In the genomic region with DNA sequence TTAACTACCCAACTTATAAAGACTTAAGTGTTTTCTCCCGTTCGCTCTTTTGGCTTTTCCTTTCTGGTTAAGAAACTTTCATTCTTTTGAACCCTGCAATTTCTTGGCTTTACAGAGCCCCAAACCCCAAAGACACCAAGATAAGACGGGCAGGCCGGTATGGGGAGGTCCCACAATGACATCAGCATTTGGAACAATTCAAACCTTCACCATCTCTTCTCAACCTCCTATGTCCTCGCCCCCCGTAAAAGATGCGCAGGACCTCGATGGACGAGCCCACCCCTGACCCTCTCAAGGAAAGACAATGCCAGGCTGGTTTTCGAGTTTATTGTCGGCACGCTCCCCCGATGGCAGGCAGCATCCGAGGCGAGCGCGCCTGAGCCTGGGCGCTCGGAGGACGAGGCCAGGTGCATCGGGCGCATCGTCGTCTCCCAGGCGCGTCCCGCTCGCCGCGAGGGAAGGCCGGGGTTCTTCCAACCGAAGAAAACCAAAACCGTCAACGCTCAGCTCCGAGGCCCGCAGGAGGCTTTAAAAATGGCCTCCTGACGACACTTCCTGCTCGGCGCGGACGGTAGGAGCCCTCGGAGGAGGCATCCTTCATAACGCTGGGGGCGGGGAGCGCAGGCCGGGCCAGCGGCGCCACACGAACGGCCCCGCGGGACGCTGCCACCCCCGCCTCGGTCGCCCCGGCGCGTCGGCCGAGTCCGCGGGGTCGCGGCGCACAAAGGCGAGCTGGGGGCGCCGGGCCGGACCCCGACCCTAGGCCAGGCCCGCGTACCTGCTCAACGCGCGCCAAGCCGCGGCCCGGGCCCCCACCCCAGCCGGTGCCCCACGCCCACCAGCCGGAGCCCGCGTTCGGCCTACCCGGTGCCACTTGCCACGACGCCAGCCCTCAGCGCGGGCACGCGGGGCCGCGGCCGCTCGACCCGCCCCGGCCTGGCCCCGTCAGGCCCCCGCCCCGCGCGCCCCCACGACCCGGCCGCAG, we compare ENCODE assay signal across 8 cellular contexts. TPM values are rescaled to one million over a fixed set of nuclear protein-coding genes. Genes with fewer than 3 reads are reported as not detected.
A peak's percentile ranks its signal among the peaks of the same experiment; 100 is the strongest.
DNase-seq lines count a peak whose midpoint lies in the region; ATAC-seq and TF ChIP-seq lines count a peak whose summit lies in the region.

No MANE protein-coding gene starts in this region.

- H3K9me3 Mint-ChIP-seq in naive thymus-derived CD4-positive, alpha-beta T cell = peaks cover 0 to 26% (median 10%) of the 10 kb centered on the region in 11 donors

- H3K4me2 ChIP-seq in HCT116 (ENCODE audit: low read length) = peak overlapping the region; percentile 97

- intact Hi-C loops in HCT116 (cut with micrococcal nuclease) = no loop called here
- intact Hi-C loops in naive thymus-derived CD4-positive, alpha-beta T cell (cut with micrococcal nuclease) = loop anchor here (1.0 to 10.0 kb wide), 11 partner anchors 82 to 1014 kb away; no protein-coding TSS in a partner anchor

- peaks cover 46% of the 10 kb centered on the region for H3K79me2 ChIP-seq in HCT116 (ENCODE audit: insufficient read depth, low read length)

- H3K4me1 ChIP-seq in HCT116 (ENCODE audit: control insufficient read depth in 1 of 2, insufficient read depth in 2 of 2, low read length in 2 of 2) (peaks cover 5 to 25% of the 10 kb centered on the region in 2 experiments; a peak in 3 of 4 replicates), suprapubic skin (peaks cover 23% of the 10 kb centered on the region)
- peaks cover 4 to 15% of the 10 kb centered on the region in 2 donors for H3K4me1 ChIP-seq in naive thymus-derived CD4-positive, alpha-beta T cell (ENCODE audit: control insufficient read depth in 2 of 2, insufficient read depth in 2 of 2, low read length in 2 of 2)

- no peak for TF ChIP-seq RAD21 in HCT116 (IDR thresholded peaks at IDR 0.05; ENCODE audit: low read depth)

- 26% methylated on average over 39 of the region's 106 CpGs for WGBS in suprapubic skin

- peaks cover 14 to 59% (median 48%) of the 10 kb centered on the region in 7 donors for H3K4me1 Mint-ChIP-seq in naive thymus-derived CD4-positive, alpha-beta T cell

- peaks cover 0 to 12% (median 1%) of the 10 kb centered on the region in 5 donors for H3K27me3 Mint-ChIP-seq in naive thymus-derived CD4-positive, alpha-beta T cell

- H3K27ac ChIP-seq in HCT116 (ENCODE audit: low read depth, low read length) = peak overlapping the region; percentile 77; the same call in 1 of the 2 replicates
- H3K27ac ChIP-seq in epithelial cell of prostate = peak overlapping the region; percentile 59
- peak overlapping the region; percentile 67 for H3K27ac ChIP-seq in naive thymus-derived CD4-positive, alpha-beta T cell (ENCODE audit: low read depth, low read length)
- peak overlapping the region; percentile 45 for H3K27ac ChIP-seq in suprapubic skin

- peak overlapping the region; percentile 59 for H3K9ac ChIP-seq in HCT116 (ENCODE audit: low read length)

- POLR2A ChIA-PET in HCT116 (lab: Charles Lee) = interaction anchor here (2.0 kb wide), 1 partner anchor 340 kb away, joined by 5 read pairs; the partner anchor contains the start of gene WDR1
- POLR2A ChIA-PET in naive thymus-derived CD4-positive, alpha-beta T cell (lab: Charles Lee) = interaction anchor here (0.6 to 2.3 kb wide), 7 partner anchors 10 to 765 kb away, joined by 3 to 24 read pairs (median 3); partner anchors contain the start of gene WDR1

- H3K9me3 ChIP-seq in HCT116 (ENCODE audit: control insufficient read depth in 1 of 2, insufficient read depth in 1 of 2, low read depth in 1 of 2, low read length in 2 of 2) (no peaks in the 10 kb centered on the region), suprapubic skin (no peaks in the 10 kb centered on the region)
- peaks cover 0 to 8% (median 4%) of the 10 kb centered on the region in 3 experiments for H3K9me3 ChIP-seq in naive thymus-derived CD4-positive, alpha-beta T cell (ENCODE audit: control insufficient read depth in 2 of 3, low read length in 3 of 3)

- TF ChIP-seq CTCF in HCT116 (IDR thresholded peaks at IDR 0.05 in 2 of 3, conservative IDR thresholded peaks at IDR 0.05 in 1 of 3; ENCODE audit: borderline replicate concordance in 1 of 3, insufficient read depth in 1 of 3, low read depth in 2 of 3, low read length in 2 of 3) (no peak), suprapubic skin (IDR thresholded peaks at IDR 0.05) (no peak)

- H3K27me3 ChIP-seq in HCT116 (ENCODE audit: insufficient read depth, low read length) (no peaks in the 10 kb centered on the region), suprapubic skin (peaks cover 13% of the 10 kb centered on the region)
- no peaks in the 10 kb centered on the region for H3K27me3 ChIP-seq in naive thymus-derived CD4-positive, alpha-beta T cell (ENCODE audit: control insufficient read depth in 2 of 2, insufficient read depth in 2 of 2, low read length in 2 of 2)

- no TSS peak for BruUV-seq in HCT116 (replicated peaks; lab: Mats Ljungman, UMichigan)

- DNase-seq in HCT116 (ENCODE audit: low read depth, low spot score) (peak; percentile 19), NCI-H1105 treated with DMSO at 0.1 percent for 48 hours (lab: John Stamatoyannopoulos, UW) (peak; percentile 21), epithelial cell of prostate (ENCODE audit: low read depth, low spot score) (no peak), suprapubic skin (ENCODE audit: low spot score in 2 of 2) (peak in 1 of 2 donors; percentile 65), cerebellar nuclear complex (lab: John Stamatoyannopoulos, UW) (no peak)
- peak; percentile 77 for DNase-seq in activated CD8-positive, alpha-beta memory T cell treated with anti-CD3 and anti-CD28 coated beads, Interleukin-2, amount 50 U/mL, for 48 hours
- peak; percentile 31 to 67 (median 60) for DNase-seq in naive thymus-derived CD4-positive, alpha-beta T cell

- H3K4me3 ChIP-seq in HCT116 (replicated peaks in 1 of 2; ENCODE audit: low read depth in 1 of 2, low read length in 2 of 2) = peak overlapping the region; percentile 62 to 75
- H3K4me3 ChIP-seq in naive thymus-derived CD4-positive, alpha-beta T cell (ENCODE audit: low read length) = peak overlapping the region; percentile 75
- peak overlapping the region; percentile 59 for H3K4me3 ChIP-seq in suprapubic skin

- CTCF ChIA-PET in HCT116 (lab: Charles Lee) = no interaction called here
- CTCF ChIA-PET in naive thymus-derived CD4-positive, alpha-beta T cell (lab: Charles Lee) = no interaction called here

- peak overlapping the region; percentile 81 to 93 (median 88) for H3K4me3 Mint-ChIP-seq in naive thymus-derived CD4-positive, alpha-beta T cell

- no peak for TF ChIP-seq EP300 in suprapubic skin (IDR thresholded peaks at IDR 0.05)

- peak overlapping the region; percentile 79 to 95 (median 88) for H3K27ac Mint-ChIP-seq in naive thymus-derived CD4-positive, alpha-beta T cell

- peak; percentile 79 for ATAC-seq in HCT116
- peak; percentile 59 for ATAC-seq in naive thymus-derived CD4-positive, alpha-beta T cell

- H2AFZ ChIP-seq in HCT116 (ENCODE audit: low read depth, low read length, poor library complexity, severe bottlenecking) = no peak overlapping the region

- no peaks in the 10 kb centered on the region for H3K9me2 ChIP-seq in HCT116 (ENCODE audit: insufficient read depth)

- H3K36me3 Mint-ChIP-seq in naive thymus-derived CD4-positive, alpha-beta T cell = peaks cover 27 to 44% (median 40%) of the 10 kb centered on the region in 5 donors

- TF ChIP-seq POLR2A in GM15510 (IDR thresholded peaks at IDR 0.05; ENCODE audit: borderline replicate concordance, extremely low read depth, insufficient read length) = peak; percentile 25
- no peak for TF ChIP-seq POLR2A in HCT116 (IDR thresholded peaks at IDR 0.05; ENCODE audit: borderline replicate concordance, extremely low read depth, insufficient read depth, insufficient read length)
- TF ChIP-seq POLR2A in suprapubic skin (IDR thresholded peaks at IDR 0.05) = no peak

- RAD21 ChIA-PET in HCT116 (lab: Charles Lee; ENCODE audit: low non-redundant PET in 1 of 2, low total read pairs in 2 of 2, uncharacterized antibody in 2 of 2, unreplicated experiment in 2 of 2) = no interaction called here

- H4K20me1 ChIP-seq in HCT116 (ENCODE audit: insufficient read depth) = peaks cover 3% of the 10 kb centered on the region; the same call in 1 of the 2 replicates

- H3K36me3 ChIP-seq in HCT116 (ENCODE audit: control insufficient read depth in 1 of 2, insufficient read depth in 2 of 2, low read length in 2 of 2) (peaks cover 23 to 29% of the 10 kb centered on the region in 2 experiments; a peak in 3 of 4 replicates), suprapubic skin (peaks cover 17% of the 10 kb centered on the region)
- H3K36me3 ChIP-seq in naive thymus-derived CD4-positive, alpha-beta T cell (ENCODE audit: control insufficient read depth in 2 of 3, insufficient read depth in 3 of 3, low read length in 3 of 3) = peaks cover 0 to 29% (median 4%) of the 10 kb centered on the region in 3 experiments

TF ChIP-seq in HCT116, 20 proteins besides CTCF, POLR2A, EP300 and RAD21 (continues in another document):
- TF ChIP-seq ZFX (IDR thresholded peaks at IDR 0.05) (peak; percentile 96), CEBPB (IDR thresholded peaks at IDR 0.05; ENCODE audit: low read depth) (no peak), ZNF274 (IDR thresholded peaks at IDR 0.05; ENCODE audit: low read depth, low read length) (no peak), SP1 (IDR thresholded peaks at IDR 0.05; ENCODE audit: low read depth) (no peak), EZH2phosphoT487 (IDR thresholded peaks at IDR 0.05; ENCODE audit: borderline replicate concordance) (no peak), FOSL1 (IDR thresholded peaks at IDR 0.05; ENCODE audit: low read depth) (no peak), MAX (IDR thresholded peaks at IDR 0.05) (peak; percentile 58), TCF7L2 (IDR thresholded peaks at IDR 0.05; ENCODE audit: borderline replicate concordance, extremely low read depth, insufficient read depth, insufficient read length) (no peak), SRF (IDR thresholded peaks at IDR 0.05; ENCODE audit: low read depth) (no peak)

RNA-seq across cellular contexts. Expression of gene ZNF518B, which starts 0.7 kb away (rescaled TPM):
- total RNA-seq in HCT116 (2021; ENCODE audit: unreplicated experiment) (38.7 TPM), suprapubic skin (10 to 100 TPM; 15.7 to 21.9 (median 20.9) TPM)
- 10.0 and 11.6 TPM in 2 replicates for polyA plus RNA-seq in HCT116 (2012)
- 10 to 100 TPM; 27.3 to 53.0 (median 30.3) TPM for total RNA-seq in naive thymus-derived CD4-positive, alpha-beta T cell
- polyA plus RNA-seq in naive thymus-derived CD4-positive, alpha-beta T cell = 10 to 100 TPM; 13.4 to 23.2 TPM

Comparison
In these comparisons a context has a peak if more than half of its experiments do, and no peak if none do; other contexts are left out.
1. DNase-seq: peak in HCT116 (single experiment), NCI-H1105 treated with DMSO at 0.1 percent for 48 hours (single experiment), activated CD8-positive, alpha-beta memory T cell treated with anti-CD3 and anti-CD28 coated beads, Interleukin-2, amount 50 U/mL, for 48 hours (single experiment) and naive thymus-derived CD4-positive, alpha-beta T cell (9 of 9); none in epithelial cell of prostate (single experiment) and cerebellar nuclear complex (0 of 2).
2. Peak in every context shown above with its lines, with median percentiles within 50 percentile points of each other: H3K27ac ChIP-seq and H3K4me3 ChIP-seq.